In genomic region chr4:29131304-29131703, GRCh38 we compare ENCODE assay signal across 12 cellular contexts.
"Had no signal": no experiment of that assay in that cellular context is flagged by ENCODE, and none has a peak within 500 bp of the region (broad histone marks: within the 10 kb centered on the region; RNA-seq: fewer than 3 reads in every experiment).

No MANE protein-coding gene starts in this region.

- H3K36me3 Mint-ChIP-seq: activated CD4-positive, alpha-beta memory T cell treated with anti-CD3 and anti-CD28 coated beads for 36 hours; stimulated activated effector memory CD8-positive, alpha-beta T cell treated with anti-CD3 and anti-CD28 coated beads, Interleukin-12 subunit alpha, Interleukin-12 subunit beta, amount 100 ng/mL, for 72 hours had no signal

- H3K4me1 ChIP-seq: adrenal gland, heart right ventricle had no signal

- H3K27me3 Mint-ChIP-seq: activated CD4-positive, alpha-beta memory T cell treated with anti-CD3 and anti-CD28 coated beads for 36 hours; activated CD4-positive, alpha-beta T cell treated with anti-CD3 and anti-CD28 coated beads for 36 hours; activated T-cell treated with anti-CD3 and anti-CD28 coated beads, Interleukin-2, amount 50 U/mL, for 24 hours; T-helper 17 cell had no signal

- ATAC-seq: activated CD4-positive, alpha-beta T cell treated with anti-CD3 and anti-CD28 coated beads for 36 hours; heart right ventricle; stimulated activated effector memory CD8-positive, alpha-beta T cell treated with anti-CD3 and anti-CD28 coated beads, Interleukin-12 subunit alpha, Interleukin-12 subunit beta, amount 100 ng/mL, for 72 hours; T-helper 17 cell had no signal

- H3K36me3 ChIP-seq: adrenal gland, cardiac muscle cell, heart right ventricle, ovary, WERI-Rb-1 had no signal

- H3K4me3 ChIP-seq: adrenal gland, cardiac muscle cell, heart right ventricle, ovary had no signal

- H3K4me1 Mint-ChIP-seq: activated CD4-positive, alpha-beta T cell treated with anti-CD3 and anti-CD28 coated beads for 36 hours; stimulated activated effector memory CD8-positive, alpha-beta T cell treated with anti-CD3 and anti-CD28 coated beads, Interleukin-12 subunit alpha, Interleukin-12 subunit beta, amount 100 ng/mL, for 72 hours; T-helper 17 cell had no signal

- H3K4me3 Mint-ChIP-seq: activated CD4-positive, alpha-beta memory T cell treated with anti-CD3 and anti-CD28 coated beads for 36 hours; activated CD4-positive, alpha-beta T cell treated with anti-CD3 and anti-CD28 coated beads for 36 hours; activated T-cell treated with anti-CD3 and anti-CD28 coated beads, Interleukin-2, amount 50 U/mL, for 24 hours; stimulated activated effector memory CD8-positive, alpha-beta T cell treated with anti-CD3 and anti-CD28 coated beads, Interleukin-12 subunit alpha, Interleukin-12 subunit beta, amount 100 ng/mL, for 72 hours; T-helper 17 cell had no signal

- H3K27ac ChIP-seq: adrenal gland, cardiac muscle cell, heart right ventricle, ovary, WERI-Rb-1 had no signal

- DNase-seq: activated CD4-positive, alpha-beta memory T cell treated with anti-CD3 and anti-CD28 coated beads for 36 hours; activated CD4-positive, alpha-beta T cell treated with anti-CD3 and anti-CD28 coated beads for 36 hours; activated naive CD4-positive, alpha-beta T cell treated with anti-CD3 and anti-CD28 coated beads, Interleukin-2, amount 50 U/mL, for 16 hours; activated T-cell treated with anti-CD3 and anti-CD28 coated beads, Interleukin-2, amount 50 U/mL, for 24 hours; adrenal gland; heart right ventricle; islet precursor cell; ovary; T-helper 17 cell; WERI-Rb-1 had no signal

- H3K27me3 ChIP-seq: adrenal gland, cardiac muscle cell, heart right ventricle, ovary had no signal

- H3K9me3 ChIP-seq: adrenal gland, ovary had no signal

- H3K27ac Mint-ChIP-seq: activated CD4-positive, alpha-beta memory T cell treated with anti-CD3 and anti-CD28 coated beads for 36 hours; activated CD4-positive, alpha-beta T cell treated with anti-CD3 and anti-CD28 coated beads for 36 hours; activated T-cell treated with anti-CD3 and anti-CD28 coated beads, Interleukin-2, amount 50 U/mL, for 24 hours; stimulated activated effector memory CD8-positive, alpha-beta T cell treated with anti-CD3 and anti-CD28 coated beads, Interleukin-12 subunit alpha, Interleukin-12 subunit beta, amount 100 ng/mL, for 72 hours; T-helper 17 cell had no signal
